ENCODE assay signal across 22 cellular contexts in genomic region chr1:38370716-38371504, GRCh38.
A peak's percentile ranks its signal among the peaks of the same experiment; 100 is the strongest.
DNase-seq lines count a peak whose midpoint lies in the region; ATAC-seq and TF ChIP-seq lines count a peak whose summit lies in the region.
"Had no signal": no experiment of that assay in that cellular context is flagged by ENCODE, and none has a peak within 500 bp of the region (broad histone marks: within the 10 kb centered on the region; RNA-seq: fewer than 3 reads in every experiment).

No MANE protein-coding gene starts in this region.

- ATAC-seq in memory B cell (ENCODE audit: low read depth), result peak; percentile 24
- ATAC-seq: Panc1 had no signal

- no peaks in the 10 kb centered on the region for H3K36me3 ChIP-seq in ES-I3 (ENCODE audit: insufficient read depth, low read length)
- no peaks in the 10 kb centered on the region for H3K36me3 ChIP-seq in HUES64 (ENCODE audit: insufficient read depth, low read length)
- peaks cover 4% of the 10 kb centered on the region for H3K36me3 ChIP-seq in endodermal cell (ENCODE audit: control insufficient read depth, insufficient read depth, low read length)
- H3K36me3 ChIP-seq: MG63, SJSA1 had no signal

- H3K4me3 ChIP-seq in HUES64 (ENCODE audit: low read length) (no peak overlapping the region), endodermal cell (ENCODE audit: low read length) (no peak overlapping the region)
- H3K4me3 ChIP-seq: MG63, SJSA1 had no signal

- H3K4me1 Mint-ChIP-seq in endodermal cell, result peaks cover 15% of the 10 kb centered on the region
- H3K4me1 Mint-ChIP-seq in memory B cell, result peaks cover 3% of the 10 kb centered on the region
- H3K4me1 Mint-ChIP-seq in osteocyte (ENCODE audit: unreplicated experiment), result no peaks in the 10 kb centered on the region

- peaks cover 16% of the 10 kb centered on the region for H3K4me1 ChIP-seq in ES-I3 (ENCODE audit: insufficient read depth, low read length)
- peaks cover 15% of the 10 kb centered on the region; the same call in 1 of the 2 replicates for H3K4me1 ChIP-seq in HUES64 (ENCODE audit: insufficient read depth, low read length)
- H3K4me1 ChIP-seq in endodermal cell (ENCODE audit: control insufficient read depth, insufficient read depth, low read length), result no peaks in the 10 kb centered on the region
- H3K4me1 ChIP-seq: SJSA1 had no signal

- H3K36me3 Mint-ChIP-seq in endodermal cell (ENCODE audit: low read depth) (peaks cover 34% of the 10 kb centered on the region), memory B cell (peaks cover 11% of the 10 kb centered on the region), osteocyte (ENCODE audit: unreplicated experiment) (no peaks in the 10 kb centered on the region)

- no peak overlapping the region for H3K4me3 Mint-ChIP-seq in endodermal cell
- H3K4me3 Mint-ChIP-seq in memory B cell, result no peak overlapping the region
- H3K4me3 Mint-ChIP-seq in osteocyte (ENCODE audit: unreplicated experiment), result no peak overlapping the region
- H3K4me3 Mint-ChIP-seq: HFFc6 had no signal

- peaks cover 8% of the 10 kb centered on the region for H3K9me3 ChIP-seq in ES-I3 (ENCODE audit: control insufficient read depth, insufficient read depth, low read length)
- peaks cover 19% of the 10 kb centered on the region for H3K9me3 ChIP-seq in HUES64 (ENCODE audit: insufficient read depth, low read depth, low read length)
- peaks cover 34% of the 10 kb centered on the region for H3K9me3 ChIP-seq in endodermal cell (ENCODE audit: control insufficient read depth, low read length)

- 0 out of 2 replicates have a peak overlapping the region, but pooled peaks have one; percentile 6 for H3K9ac ChIP-seq in ES-I3 (ENCODE audit: low read depth, low read length)
- no peak overlapping the region for H3K9ac ChIP-seq in HUES64 (ENCODE audit: low read depth, low read length)
- no peak overlapping the region for H3K9ac ChIP-seq in endodermal cell (ENCODE audit: extremely low read depth, low read length, poor library complexity, severe bottlenecking)

- H3K27ac ChIP-seq in HUES64 (ENCODE audit: low read depth, low read length) (peak overlapping the region; percentile 78), endodermal cell (ENCODE audit: low read depth, low read length) (no peak overlapping the region)
- H3K27ac ChIP-seq: SJSA1 had no signal

- TF ChIP-seq CTCF in endodermal cell (conservative IDR thresholded peaks at IDR 0.05), result no peak
- no peak for TF ChIP-seq CTCF in osteocyte (IDR thresholded peaks at IDR 0.05)

- peak overlapping the region; percentile 68 for H3K27ac Mint-ChIP-seq in endodermal cell
- H3K27ac Mint-ChIP-seq in memory B cell, result no peak overlapping the region
- no peak overlapping the region for H3K27ac Mint-ChIP-seq in osteocyte (ENCODE audit: unreplicated experiment)
- H3K27ac Mint-ChIP-seq: HFFc6 had no signal

- H3K9me3 Mint-ChIP-seq in endodermal cell (peaks cover 34% of the 10 kb centered on the region), memory B cell (peaks cover 5% of the 10 kb centered on the region), osteocyte (ENCODE audit: unreplicated experiment) (peaks cover 27% of the 10 kb centered on the region)

- H3K27me3 Mint-ChIP-seq in endodermal cell (ENCODE audit: insufficient read depth), result no peaks in the 10 kb centered on the region
- peaks cover 2% of the 10 kb centered on the region for H3K27me3 Mint-ChIP-seq in memory B cell
- peaks cover 30% of the 10 kb centered on the region for H3K27me3 Mint-ChIP-seq in osteocyte (ENCODE audit: unreplicated experiment)

- no peaks in the 10 kb centered on the region for H3K27me3 ChIP-seq in HUES64 (ENCODE audit: insufficient read depth, low read length)
- H3K27me3 ChIP-seq in endodermal cell (ENCODE audit: control insufficient read depth, insufficient read depth, low read length, poor library complexity, severe bottlenecking), result no peaks in the 10 kb centered on the region

- WGBS in HUES64, result 57% methylated on average over 14 of the region's 14 CpGs
- 79% methylated on average over 8 to 14 of the region's 14 CpGs for WGBS in endodermal cell (ENCODE audit: insufficient coverage in 1 of 2, insufficient read length in 1 of 2), 2 experiments

- DNase-seq in endodermal cell (peak; percentile 53), memory B cell (ENCODE audit: low spot score in 2 of 2) (no peak), HT-29 (ENCODE audit: low spot score) (no peak), cerebellar cortex (ENCODE audit: low spot score) (no peak), NCI-H510A (lab: John Stamatoyannopoulos, UW) (no peak), osteocyte (ENCODE audit: extremely low spot score, unreplicated experiment) (no peak)
- DNase-seq: DMS 273 treated with DMSO at 0.1 percent for 48 hours, GF-D8, GOT3, HFFc6, Kasumi-1, MG63, NCI-H1048, NCI-H1436, NCI-H2029, NCI-H345, NCI-H526, SW 1271 had no signal
